ENCODE assay signal across 11 cellular contexts in the genomic region with DNA sequence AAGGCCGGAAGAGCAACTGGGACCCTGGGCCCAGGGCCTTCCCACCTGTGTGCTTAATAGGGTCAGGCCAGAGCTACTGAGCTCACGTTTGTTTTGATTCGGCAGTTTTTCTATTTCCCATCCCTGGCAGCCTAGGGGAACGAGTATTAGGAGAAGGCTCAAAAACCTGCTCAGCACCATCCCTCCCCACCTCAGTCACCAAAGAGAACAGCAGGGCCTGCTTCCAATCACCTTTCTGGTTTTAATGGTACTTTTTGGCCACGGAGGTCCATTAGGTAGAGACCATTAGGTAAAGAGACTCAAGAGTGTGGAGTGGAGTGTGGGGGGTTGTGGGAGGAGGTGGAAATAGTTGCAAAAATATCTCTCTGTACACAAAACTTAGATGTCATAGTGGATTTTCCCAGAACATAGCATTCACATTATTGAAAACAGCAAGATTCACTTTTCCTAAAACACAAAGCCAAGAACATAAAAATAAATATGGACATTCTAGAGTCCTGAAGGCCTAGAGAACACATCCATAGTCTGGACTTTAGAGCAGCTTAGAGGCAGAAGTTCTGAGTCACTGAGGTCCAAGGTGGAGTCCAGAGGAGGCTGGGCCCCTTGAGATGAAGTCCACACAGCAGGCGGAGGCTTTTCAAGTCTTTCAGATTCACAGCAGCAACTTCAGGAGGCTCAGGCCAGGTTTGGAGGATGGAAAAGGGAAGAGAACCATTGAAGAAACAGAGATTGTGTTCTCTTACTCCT. TPM values are rescaled to one million over a fixed set of nuclear protein-coding genes. Genes with fewer than 3 reads are reported as not detected.
DNase-seq lines count a peak whose midpoint lies in the region; ATAC-seq and TF ChIP-seq lines count a peak whose summit lies in the region.
"Had no signal": no experiment of that assay in that cellular context is flagged by ENCODE, and none has a peak within 500 bp of the region (broad histone marks: within the 10 kb centered on the region; RNA-seq: fewer than 3 reads in every experiment).

No MANE protein-coding gene starts in this region.

- POLR2A ChIA-PET in OCI-LY7 (lab: Charles Lee): interaction anchor here (0.6 to 6.7 kb wide), 5 partner anchors 9 to 507 kb away, joined by 3 to 68 read pairs (median 3); no protein-coding TSS in a partner anchor
- POLR2A ChIA-PET in naive thymus-derived CD4-positive, alpha-beta T cell (lab: Charles Lee): interaction anchor here (0.6 to 6.1 kb wide), 7 partner anchors 8 to 24 kb away, joined by 3 to 82 read pairs (median 4); a partner anchor contains a TSS

- H2AFZ ChIP-seq in OCI-LY7 (ENCODE audit: low read length): no peak overlapping the region; the same call in 1 of the 2 replicates

- no peaks in the 10 kb centered on the region for H3K9me3 ChIP-seq in CD4-positive, CD25-positive, alpha-beta regulatory T cell (ENCODE audit: control insufficient read depth in 2 of 2, low read length in 2 of 2)
- no peaks in the 10 kb centered on the region for H3K9me3 ChIP-seq in OCI-LY7 (ENCODE audit: low read length)
- H3K9me3 ChIP-seq in naive thymus-derived CD4-positive, alpha-beta T cell (ENCODE audit: control insufficient read depth in 2 of 3, low read length in 3 of 3): no peaks in the 10 kb centered on the region
- H3K9me3 ChIP-seq: heart left ventricle had no signal

- no peak overlapping the region for H3K27ac ChIP-seq in CD4-positive, CD25-positive, alpha-beta regulatory T cell (ENCODE audit: insufficient read depth, low read length, poor library complexity, severe bottlenecking)
- H3K27ac ChIP-seq in OCI-LY7 (ENCODE audit: low read depth, low read length, poor library complexity, severe bottlenecking): peak overlapping the region; percentile 89
- H3K27ac ChIP-seq in naive thymus-derived CD4-positive, alpha-beta T cell (ENCODE audit: low read depth, low read length): no peak overlapping the region
- H3K27ac ChIP-seq: heart left ventricle had no signal

- CTCF ChIA-PET in OCI-LY7 (lab: Charles Lee; ENCODE audit: unreplicated experiment): interaction anchor here (1.0 to 1.6 kb wide), 4 partner anchors 16 to 29 kb away, joined by 3 to 4 read pairs (median 4); no protein-coding TSS in a partner anchor
- CTCF ChIA-PET in naive thymus-derived CD4-positive, alpha-beta T cell (lab: Charles Lee): interaction anchor here (1.1 to 4.0 kb wide), 2 partner anchors 27 to 48 kb away, joined by 3 to 12 read pairs; no protein-coding TSS in a partner anchor

- peaks cover 3% of the 10 kb centered on the region for H3K27me3 Mint-ChIP-seq in CD4-positive, CD25-positive, alpha-beta regulatory T cell
- no peaks in the 10 kb centered on the region for H3K27me3 Mint-ChIP-seq in effector memory CD8-positive, alpha-beta T cell
- peaks cover 0 to under 1% (median 0%) of the 10 kb centered on the region in 5 donors for H3K27me3 Mint-ChIP-seq in naive thymus-derived CD4-positive, alpha-beta T cell

- no peak for TF ChIP-seq CTCF in OCI-LY7 (conservative IDR thresholded peaks at IDR 0.05; ENCODE audit: low read length)

- H3K9me2 ChIP-seq in OCI-LY7 (ENCODE audit: insufficient read depth, low read length): no peaks in the 10 kb centered on the region

- H3K36me3 Mint-ChIP-seq in CD4-positive, CD25-positive, alpha-beta regulatory T cell: peaks cover 28% of the 10 kb centered on the region
- H3K36me3 Mint-ChIP-seq in effector memory CD8-positive, alpha-beta T cell (ENCODE audit: insufficient read depth): peaks cover 46% of the 10 kb centered on the region
- H3K36me3 Mint-ChIP-seq in naive thymus-derived CD4-positive, alpha-beta T cell: peaks cover 0 to 40% (median 28%) of the 10 kb centered on the region in 5 donors

- H3K4me3 ChIP-seq in CD4-positive, CD25-positive, alpha-beta regulatory T cell (ENCODE audit: low read depth, low read length): no peak overlapping the region
- peak overlapping the region; percentile 48 for H3K4me3 ChIP-seq in OCI-LY7 (ENCODE audit: low read depth, low read length, poor library complexity, severe bottlenecking)
- H3K4me3 ChIP-seq in naive thymus-derived CD4-positive, alpha-beta T cell (ENCODE audit: low read length): no peak overlapping the region
- H3K4me3 ChIP-seq: heart left ventricle had no signal

- no peaks in the 10 kb centered on the region for H3K27me3 ChIP-seq in CD4-positive, CD25-positive, alpha-beta regulatory T cell (ENCODE audit: control insufficient read depth, insufficient read depth, low read length)
- no peaks in the 10 kb centered on the region for H3K27me3 ChIP-seq in naive thymus-derived CD4-positive, alpha-beta T cell (ENCODE audit: control insufficient read depth in 2 of 2, insufficient read depth in 2 of 2, low read length in 2 of 2)
- H3K27me3 ChIP-seq: heart left ventricle had no signal

- intact Hi-C loops in OCI-LY7 (cut with micrococcal nuclease; ENCODE audit: unreplicated experiment): loop anchor here (1.0 to 2.0 kb wide), 4 partner anchors 9 to 19 kb away; a partner anchor contains a TSS
- intact Hi-C loops in naive thymus-derived CD4-positive, alpha-beta T cell (cut with micrococcal nuclease): loop anchor here in 1 of 2 donors (2.0 kb wide), 1 partner anchor 17 kb away; no protein-coding TSS in a partner anchor

- no TSS peak for BruUV-seq in OCI-LY7 (replicated peaks; lab: Mats Ljungman, UMichigan)

- peaks cover 52% of the 10 kb centered on the region for H3K36me3 ChIP-seq in CD4-positive, CD25-positive, alpha-beta regulatory T cell (ENCODE audit: control insufficient read depth, insufficient read depth, low read length)
- peaks cover 46% of the 10 kb centered on the region for H3K36me3 ChIP-seq in OCI-LY7 (ENCODE audit: insufficient read depth, low read length)
- H3K36me3 ChIP-seq in naive thymus-derived CD4-positive, alpha-beta T cell (ENCODE audit: control insufficient read depth in 2 of 3, insufficient read depth in 3 of 3, low read length in 3 of 3): peaks cover 11 to 57% (median 19%) of the 10 kb centered on the region in 3 experiments

- peak overlapping the region; percentile 82 for H3K4me2 ChIP-seq in OCI-LY7 (ENCODE audit: low read length)

- H3K9me3 Mint-ChIP-seq in CD4-positive, CD25-positive, alpha-beta regulatory T cell: no peaks in the 10 kb centered on the region
- no peaks in the 10 kb centered on the region for H3K9me3 Mint-ChIP-seq in effector memory CD8-positive, alpha-beta T cell
- H3K9me3 Mint-ChIP-seq in naive thymus-derived CD4-positive, alpha-beta T cell: no peaks in the 10 kb centered on the region
- H3K9me3 Mint-ChIP-seq: activated naive CD4-positive, alpha-beta T cell treated with anti-CD3 and anti-CD28 coated beads, Interleukin-2, amount 10 ng/mL, durations not matched to agents 7 days and 5 days had no signal

- H3K27ac Mint-ChIP-seq in CD4-positive, CD25-positive, alpha-beta regulatory T cell: peak overlapping the region in 2 of 3 donors; percentile 80 to 81
- peak overlapping the region; percentile 33 to 75 for H3K27ac Mint-ChIP-seq in effector memory CD8-positive, alpha-beta T cell
- H3K27ac Mint-ChIP-seq in naive thymus-derived CD4-positive, alpha-beta T cell: peak overlapping the region in 8 of 9 donors; percentile 39 to 84 (median 76)
- H3K27ac Mint-ChIP-seq: activated naive CD4-positive, alpha-beta T cell treated with anti-CD3 and anti-CD28 coated beads, Interleukin-2, amount 10 ng/mL, durations not matched to agents 7 days and 5 days had no signal

- H3K4me3 Mint-ChIP-seq in CD4-positive, CD25-positive, alpha-beta regulatory T cell: no peak overlapping the region
- no peak overlapping the region for H3K4me3 Mint-ChIP-seq in effector memory CD8-positive, alpha-beta T cell
- peak overlapping the region in 2 of 10 donors; percentile 19 to 22 for H3K4me3 Mint-ChIP-seq in naive thymus-derived CD4-positive, alpha-beta T cell
- H3K4me3 Mint-ChIP-seq: activated naive CD4-positive, alpha-beta T cell treated with anti-CD3 and anti-CD28 coated beads, Interleukin-2, amount 10 ng/mL, durations not matched to agents 7 days and 5 days had no signal

- ATAC-seq in CD4-positive, CD25-positive, alpha-beta regulatory T cell (ENCODE audit: low read depth in 2 of 2): no peak
- no peak for ATAC-seq in effector memory CD8-positive, alpha-beta T cell (replicated peaks)
- ATAC-seq in naive thymus-derived CD4-positive, alpha-beta T cell: no peak
- no peak for ATAC-seq in GM21447 (IDR thresholded peaks at IDR 0.05; ENCODE audit: unreplicated experiment)
- ATAC-seq in HG03520 (IDR thresholded peaks at IDR 0.05; ENCODE audit: unreplicated experiment): no peak

- H3K79me2 ChIP-seq in OCI-LY7 (ENCODE audit: insufficient read depth, low read depth, low read length): no peaks in the 10 kb centered on the region

- H3K4me1 Mint-ChIP-seq in CD4-positive, CD25-positive, alpha-beta regulatory T cell: peaks cover 0 to 63% (median 25%) of the 10 kb centered on the region in 4 donors
- H3K4me1 Mint-ChIP-seq in effector memory CD8-positive, alpha-beta T cell (ENCODE audit: low read depth in 2 of 2): peaks cover 18 to 20% of the 10 kb centered on the region in 2 donors
- H3K4me1 Mint-ChIP-seq in naive thymus-derived CD4-positive, alpha-beta T cell: peaks cover 33 to 73% (median 58%) of the 10 kb centered on the region in 7 donors

- peaks cover 6% of the 10 kb centered on the region for H3K4me1 ChIP-seq in CD4-positive, CD25-positive, alpha-beta regulatory T cell (ENCODE audit: control insufficient read depth, insufficient read depth, low read length, poor library complexity, severe bottlenecking)
- peaks cover 52% of the 10 kb centered on the region for H3K4me1 ChIP-seq in OCI-LY7 (ENCODE audit: insufficient read depth, low read length, poor library complexity, severe bottlenecking)
- peaks cover 1 to 12% of the 10 kb centered on the region in 2 donors for H3K4me1 ChIP-seq in naive thymus-derived CD4-positive, alpha-beta T cell (ENCODE audit: control insufficient read depth in 2 of 2, insufficient read depth in 2 of 2, low read length in 2 of 2)

- no peak for DNase-seq in CD4-positive, CD25-positive, alpha-beta regulatory T cell
- DNase-seq in OCI-LY7 (ENCODE audit: low spot score): peak; percentile 45
- no peak for DNase-seq in effector memory CD8-positive, alpha-beta T cell
- DNase-seq in naive thymus-derived CD4-positive, alpha-beta T cell: no peak
- no peak for DNase-seq in SKM-1 (lab: John Stamatoyannopoulos, UW; ENCODE audit: unreplicated experiment)
- no peak for DNase-seq in HK-2 (ENCODE audit: unreplicated experiment)
- DNase-seq: activated naive CD4-positive, alpha-beta T cell treated with anti-CD3 and anti-CD28 coated beads, Interleukin-2, amount 10 ng/mL, durations not matched to agents 7 days and 5 days had no signal

- H4K20me1 ChIP-seq in OCI-LY7 (ENCODE audit: insufficient read depth, low read length): no peaks in the 10 kb centered on the region

RNA-seq across cellular contexts. Expression of a gene that starts 19.5 kb away (rescaled TPM):
- total RNA-seq in CD4-positive, CD25-positive, alpha-beta regulatory T cell: 9.9 TPM
- polyA plus RNA-seq in CD4-positive, CD25-positive, alpha-beta regulatory T cell: 10 to 100 TPM; 13.2 to 41.3 (median 25.4) TPM
- 6.5 and 9.1 TPM in 2 replicates for total RNA-seq in OCI-LY7 (2014; rRNA removed; shearing (Covaris generic))
- total RNA-seq in OCI-LY7 (2022): 5.3 and 7.9 TPM in 2 replicates
- 10 to 100 TPM in 4 of 5 experiments, 1 to 10 TPM in 1; 9.1 to 57.8 (median 23.0) TPM for total RNA-seq in naive thymus-derived CD4-positive, alpha-beta T cell
- 10 to 100 TPM; 40.7 to 85.5 TPM for polyA plus RNA-seq in naive thymus-derived CD4-positive, alpha-beta T cell

RNA-seq across cellular contexts. Expression of a gene that starts 54.7 kb away (rescaled TPM):
- not detected for total RNA-seq in CD4-positive, CD25-positive, alpha-beta regulatory T cell
- under 1 TPM in 1 of 4 donors, not detected in 3; 0.06 TPM for polyA plus RNA-seq in CD4-positive, CD25-positive, alpha-beta regulatory T cell
- total RNA-seq in OCI-LY7 (2014; rRNA removed; shearing (Covaris generic)): not detected in 2 replicates
- not detected in 2 replicates for total RNA-seq in OCI-LY7 (2022)
- total RNA-seq in naive thymus-derived CD4-positive, alpha-beta T cell: not detected
- polyA plus RNA-seq in naive thymus-derived CD4-positive, alpha-beta T cell: not detected
- total RNA-seq: T-helper 2 cell treated with Interferon-gamma antibody and Interleukin-4, amounts not matched to agents 100 ng/mL and 5 ng/mL, for 36 hours had no signal
